ENCODE assay signal across 1 cellular context in genomic region chr15:70875001-70875782, GRCh38.
TF ChIP-seq lines count a peak whose summit lies in the region.

No MANE protein-coding gene starts in this region.

TF ChIP-seq in IMR-90, 13 proteins besides CTCF, POLR2A, EP300 and RAD21 (continued from another document):
- TF ChIP-seq USF2 (IDR thresholded peaks at IDR 0.05; ENCODE audit: low read depth, low read length) = no peak
